ENCODE assay signal across 10 cellular contexts in the genomic region with DNA sequence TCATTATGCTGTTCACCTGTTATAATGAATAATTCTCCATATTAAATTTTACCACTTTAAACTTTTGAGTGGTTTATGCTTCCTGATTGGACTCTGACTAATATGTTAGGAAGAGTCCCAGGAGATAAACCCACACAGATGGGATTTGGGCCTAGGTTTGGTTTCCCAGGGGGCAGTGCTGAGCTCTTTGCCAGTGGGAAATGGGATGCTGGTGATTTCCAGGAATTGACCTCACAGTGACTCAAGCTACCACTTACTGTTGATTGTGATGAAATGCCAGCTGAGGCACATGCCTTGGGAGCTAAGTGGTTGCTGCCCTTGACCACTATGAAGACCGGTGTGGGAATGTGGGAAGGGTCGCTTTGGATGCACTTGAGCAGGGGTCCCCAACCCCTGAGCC. TPM values are rescaled to one million over a fixed set of nuclear protein-coding genes. Genes with fewer than 3 reads are reported as not detected.
"Had no signal": no experiment of that assay in that cellular context is flagged by ENCODE, and none has a peak within 500 bp of the region (broad histone marks: within the 10 kb centered on the region; RNA-seq: fewer than 3 reads in every experiment).

No MANE protein-coding gene starts in this region.

RNA-seq across cellular contexts. Expression of gene WNT9A, which starts 19.0 kb away (rescaled TPM):
- total RNA-seq: activated CD8-positive, alpha-beta memory T cell treated with anti-CD3 and anti-CD28 coated beads for 36 hours; activated naive CD8-positive, alpha-beta T cell treated with anti-CD3 and anti-CD28 coated beads for 36 hours; activated T-helper 1 cell treated with anti-CD3 and anti-CD28 coated beads, Interleukin-12 subunit alpha, Interleukin-12 subunit beta, Interleukin-2, Interleukin-4 antibody, amounts not matched to agents 30 ng/mL and 10 ng/mL and 1 ng/mL, durations not matched to agents 14 hours and 24 hours and 36 hours had no signal

RNA-seq across cellular contexts. Expression of gene WNT3A, which starts 40.1 kb away (rescaled TPM):
- total RNA-seq: activated CD8-positive, alpha-beta memory T cell treated with anti-CD3 and anti-CD28 coated beads for 36 hours; activated naive CD8-positive, alpha-beta T cell treated with anti-CD3 and anti-CD28 coated beads for 36 hours; activated T-helper 1 cell treated with anti-CD3 and anti-CD28 coated beads, Interleukin-12 subunit alpha, Interleukin-12 subunit beta, Interleukin-2, Interleukin-4 antibody, amounts not matched to agents 30 ng/mL and 10 ng/mL and 1 ng/mL, durations not matched to agents 14 hours and 24 hours and 36 hours; esophagus muscularis mucosa; glomerular endothelial cell; kidney; left ventricle myocardium inferior; posterior vena cava; right atrium auricular region; subcutaneous adipose tissue had no signal
